12 cellular contexts compared by ENCODE assay signal in genomic region chr3:98531622-98532274, GRCh38. TPM values are rescaled to one million over a fixed set of nuclear protein-coding genes. Genes with fewer than 3 reads are reported as not detected.
DNase-seq lines count a peak whose midpoint lies in the region; ATAC-seq and TF ChIP-seq lines count a peak whose summit lies in the region.
"Had no signal": no experiment of that assay in that cellular context is flagged by ENCODE, and none has a peak within 500 bp of the region (broad histone marks: within the 10 kb centered on the region; RNA-seq: fewer than 3 reads in every experiment).

Gene GPR15 (plus strand): TSS chr3:98531978. CDS start chr3:98532034, 56 bp downstream.

- no peaks in the 10 kb centered on the region for H3K79me2 ChIP-seq in DOHH2 (ENCODE audit: control insufficient read depth, low read length)

- H3K9me2 ChIP-seq in DOHH2 (replicated peaks; ENCODE audit: control insufficient read depth, low read length), result no peaks in the 10 kb centered on the region

- no peaks in the 10 kb centered on the region for H3K27me3 Mint-ChIP-seq in activated T-helper 17 cell treated with anti-CD3 and anti-CD28 coated beads, Interleukin-2, amount 50 U/mL, for 72 hours

- peak within 1 kb of the TSS; percentile 62 for H3K27ac ChIP-seq in DOHH2 (ENCODE audit: low read depth, low read length)

- H3K4me3 Mint-ChIP-seq in activated T-helper 17 cell treated with anti-CD3 and anti-CD28 coated beads, Interleukin-2, amount 50 U/mL, for 72 hours, result peak within 1 kb of the TSS; percentile 63

- H4K20me1 ChIP-seq in DOHH2 (ENCODE audit: control insufficient read depth, insufficient read depth, low read depth, low read length), result no peaks in the 10 kb centered on the region

- H3F3A ChIP-seq in DOHH2 (ENCODE audit: control insufficient read depth, insufficient read depth), result peaks cover 23% of the 10 kb centered on the region

- H3K4me1 ChIP-seq in DOHH2 (ENCODE audit: control insufficient read depth, low read length), result peaks cover 67% of the 10 kb centered on the region

- H3K27ac Mint-ChIP-seq in activated T-helper 17 cell treated with anti-CD3 and anti-CD28 coated beads, Interleukin-2, amount 50 U/mL, for 72 hours, result peak within 1 kb of the TSS; percentile 19

- H3K27me3 ChIP-seq in DOHH2 (ENCODE audit: control insufficient read depth, low read length), result no peaks in the 10 kb centered on the region

- no peaks in the 10 kb centered on the region for H3K9me3 ChIP-seq in DOHH2 (ENCODE audit: control insufficient read depth, insufficient read depth, low read length)

- H3K4me1 Mint-ChIP-seq in activated T-helper 17 cell treated with anti-CD3 and anti-CD28 coated beads, Interleukin-2, amount 50 U/mL, for 72 hours, result peaks cover 17% of the 10 kb centered on the region

- H3K4me3 ChIP-seq in DOHH2 (ENCODE audit: low read length), result peak within 1 kb of the TSS; percentile 58

- no peaks in the 10 kb centered on the region for H3K36me3 ChIP-seq in DOHH2 (ENCODE audit: control insufficient read depth, low read length)

- H3K36me3 Mint-ChIP-seq in activated T-helper 17 cell treated with anti-CD3 and anti-CD28 coated beads, Interleukin-2, amount 50 U/mL, for 72 hours (ENCODE audit: low read depth), result peaks cover 79% of the 10 kb centered on the region

- ATAC-seq in HG03039 (IDR thresholded peaks at IDR 0.05; ENCODE audit: unreplicated experiment) (peak; percentile 29), HG03521 (IDR thresholded peaks at IDR 0.05; ENCODE audit: unreplicated experiment) (no peak)
- peak; percentile 27 for ATAC-seq in activated T-helper 17 cell treated with anti-CD3 and anti-CD28 coated beads, Interleukin-2, amount 50 U/mL, for 72 hours (replicated peaks)
- ATAC-seq: left ventricle myocardium superior had no signal

- DNase-seq in activated CD4-positive, CD25-positive, alpha-beta regulatory T cell treated with anti-CD3 and anti-CD28 coated beads, Interleukin-2, amount 50 U/mL, for 72 hours, result no peak
- DNase-seq in ecto neural progenitor cell (ENCODE audit: low spot score) (no peak), dermis blood vessel endothelial cell (no peak)
- DNase-seq: COR-L47, left ventricle myocardium superior, NCI-H1417, SIG-M5 had no signal

- peak within 1 kb of the TSS; percentile 66 for H3K4me2 ChIP-seq in DOHH2 (ENCODE audit: low read length)

- peak; percentile 72 for TF ChIP-seq POLR2A in GM19193 (IDR thresholded peaks at IDR 0.05; ENCODE audit: extremely low read depth, insufficient read depth, insufficient read length)

- no peaks in the 10 kb centered on the region for H3K9me3 Mint-ChIP-seq in activated T-helper 17 cell treated with anti-CD3 and anti-CD28 coated beads, Interleukin-2, amount 50 U/mL, for 72 hours

- no peak for TF ChIP-seq CTCF in DOHH2 (IDR thresholded peaks at IDR 0.05; ENCODE audit: low read depth, low read length, poor library complexity, severe bottlenecking)

RNA-seq across cellular contexts. Expression of gene GPR15, which starts in this region (rescaled TPM):
- total RNA-seq in activated T-helper 17 cell treated with anti-CD3 and anti-CD28 coated beads, Interleukin-2, amount 50 U/mL, for 72 hours, result 10 to 100 TPM; 24.0 to 52.1 TPM
- not detected in 2 replicates for total RNA-seq in dermis blood vessel endothelial cell
- total RNA-seq: left ventricle myocardium superior had no signal

Comparison
In these comparisons a context has a peak if more than half of its experiments do, and no peak if none do; other contexts are left out.
1. RNA of gene GPR15 (total RNA-seq): 24.0 to 52.1 TPM in activated T-helper 17 cell treated with anti-CD3 and anti-CD28 coated beads, Interleukin-2, amount 50 U/mL, for 72 hours; not detected in dermis blood vessel endothelial cell; every median in the first group is over 10 times any median in the second.